ENCODE assay signal across 17 cellular contexts in the genomic region with DNA sequence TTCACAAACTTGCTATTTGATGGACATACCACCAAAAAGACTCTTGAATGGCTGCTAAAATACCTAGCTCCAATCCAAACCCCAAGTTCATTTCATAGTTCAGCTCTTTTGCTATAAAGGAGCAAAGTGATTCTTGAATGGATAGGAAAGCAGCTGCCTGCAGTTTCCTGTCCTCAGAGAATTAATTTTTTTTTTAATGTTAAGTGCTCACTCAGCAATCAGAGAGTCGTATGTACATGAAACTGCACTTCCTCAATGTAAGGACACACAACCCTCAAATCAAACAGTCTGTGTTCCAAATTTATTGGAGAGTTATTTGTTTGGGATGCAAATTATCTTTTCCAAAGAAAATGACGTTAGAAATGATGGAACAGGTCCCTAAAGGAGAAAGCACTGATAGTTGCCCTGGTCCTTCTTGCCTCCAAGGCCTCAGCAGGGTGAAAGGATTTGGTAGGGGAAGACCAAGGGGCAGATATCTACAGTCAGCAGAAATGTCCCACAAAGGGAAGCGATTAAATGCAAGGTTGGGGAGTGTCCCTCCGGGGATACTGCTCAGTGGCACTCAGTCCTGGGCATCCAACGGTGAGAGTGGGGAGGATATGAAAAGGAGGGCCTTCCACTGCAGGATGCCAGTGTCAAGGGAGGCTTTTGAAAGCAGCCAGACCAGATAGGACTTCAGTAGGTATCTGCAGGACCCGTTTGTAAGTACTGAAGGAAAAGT.
"Had no signal": no experiment of that assay in that cellular context is flagged by ENCODE, and none has a peak within 500 bp of the region (broad histone marks: within the 10 kb centered on the region; RNA-seq: fewer than 3 reads in every experiment).

No MANE protein-coding gene starts in this region.

- H3K27ac Mint-ChIP-seq: activated CD4-positive, alpha-beta memory T cell treated with anti-CD3 and anti-CD28 coated beads, Interleukin-2, amount 10 ng/mL, durations not matched to agents 7 days and 5 days; activated T-cell treated with anti-CD3 and anti-CD28 coated beads, Interleukin-2, amount 50 U/mL, for 24 hours; activated T-helper 2 cell treated with anti-CD3 and anti-CD28 coated beads, Interferon-gamma antibody, Interleukin-2, Interleukin-4, amounts not matched to agents 10 μg/mL and 5 μg/mL and 100 μg/mL, durations not matched to agents 14 hours and 24 hours and 36 hours; nephron; WTC11 had no signal

- H3K4me3 Mint-ChIP-seq: activated CD4-positive, alpha-beta memory T cell treated with anti-CD3 and anti-CD28 coated beads, Interleukin-2, amount 10 ng/mL, durations not matched to agents 7 days and 5 days; activated T-cell treated with anti-CD3 and anti-CD28 coated beads, Interleukin-2, amount 50 U/mL, for 24 hours; nephron; WTC11 had no signal

- H3K9me3 ChIP-seq: body of pancreas, lower lobe of right lung, upper lobe of right lung had no signal

- H3K4me1 ChIP-seq: body of pancreas, lower lobe of right lung, upper lobe of right lung had no signal

- H3K27me3 Mint-ChIP-seq: activated T-cell treated with anti-CD3 and anti-CD28 coated beads, Interleukin-2, amount 50 U/mL, for 24 hours had no signal

- H3K27ac ChIP-seq: dorsolateral prefrontal cortex, lower lobe of right lung, upper lobe of right lung had no signal

- H3K36me3 ChIP-seq: lower lobe of right lung, spleen, upper lobe of right lung had no signal

- H3K4me1 Mint-ChIP-seq: activated CD4-positive, alpha-beta memory T cell treated with anti-CD3 and anti-CD28 coated beads, Interleukin-2, amount 10 ng/mL, durations not matched to agents 7 days and 5 days; WTC11 had no signal

- DNase-seq: activated CD4-positive, alpha-beta memory T cell treated with anti-CD3 and anti-CD28 coated beads, Interleukin-2, amount 10 ng/mL, durations not matched to agents 7 days and 5 days; activated CD4-positive, alpha-beta T cell treated with anti-CD3 and anti-CD28 coated beads for 4 hours; activated naive CD4-positive, alpha-beta T cell treated with Interleukin-2 at 50 U/mL for 16 hours; activated T-cell treated with anti-CD3 and anti-CD28 coated beads, Interleukin-2, amount 50 U/mL, for 24 hours; body of pancreas; dorsolateral prefrontal cortex; foreskin fibroblast; hippocampal formation; left cardiac atrium; lower lobe of right lung; nucleus accumbens; spleen; stimulated activated naive CD4-positive, alpha-beta T cell; upper lobe of right lung had no signal

- ATAC-seq: body of pancreas, lower lobe of right lung, upper lobe of right lung, WTC11 had no signal

- H3K4me3 ChIP-seq: body of pancreas, dorsolateral prefrontal cortex, lower lobe of right lung, spleen, upper lobe of right lung had no signal

- H3K27me3 ChIP-seq: body of pancreas, dorsolateral prefrontal cortex, spleen, upper lobe of right lung had no signal
